11 cellular contexts compared by ENCODE assay signal in the genomic region with DNA sequence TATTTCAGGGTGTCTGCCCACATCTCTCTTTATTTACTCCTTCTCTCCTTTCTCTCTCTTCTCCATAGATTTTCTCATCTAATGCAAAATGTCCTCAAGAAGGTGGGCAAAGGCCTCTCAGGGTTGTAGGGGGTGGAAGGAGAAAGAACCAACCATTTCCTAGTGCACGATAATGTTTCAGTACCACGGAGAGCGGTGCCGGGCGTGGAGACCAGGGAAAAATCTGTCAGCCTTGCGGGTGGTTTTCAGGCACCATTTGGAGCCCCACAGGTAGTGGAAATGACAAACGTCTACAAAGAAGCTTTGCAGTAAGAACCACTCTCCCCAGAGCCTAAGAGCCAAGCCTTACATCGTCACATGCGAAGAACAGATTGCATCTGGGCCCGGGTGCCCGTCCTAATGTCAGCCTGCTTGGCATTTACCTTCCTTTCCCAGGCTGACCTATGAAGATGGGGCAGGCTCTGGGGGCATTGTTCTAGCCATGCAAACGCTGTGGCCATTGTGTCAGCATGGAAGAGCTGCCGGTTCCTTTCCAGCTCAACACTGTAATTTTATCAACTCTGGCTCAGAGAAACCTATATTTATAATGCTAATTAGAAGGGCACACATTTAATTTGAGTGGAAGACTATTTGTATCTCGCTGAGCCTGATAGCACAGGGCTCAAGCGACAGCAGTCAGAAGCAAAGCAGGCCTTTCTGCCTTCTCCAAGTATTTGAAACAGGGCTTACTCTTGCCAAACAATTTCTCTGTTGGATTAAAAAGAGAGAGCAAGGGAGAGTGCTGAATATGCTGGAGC.
DNase-seq lines count a peak whose midpoint lies in the region; ATAC-seq, FAIRE-seq and TF ChIP-seq lines count a peak whose summit lies in the region.
"Had no signal": no experiment of that assay in that cellular context is flagged by ENCODE, and none has a peak within 500 bp of the region (broad histone marks: within the 10 kb centered on the region; RNA-seq: fewer than 3 reads in every experiment).

No MANE protein-coding gene starts in this region.

- H3K27ac Mint-ChIP-seq in stimulated activated naive CD8-positive, alpha-beta T cell treated with anti-CD3 and anti-CD28 coated beads, Interleukin-15, amount 100 ng/mL, for 72 hours, result no peak overlapping the region
- H3K27ac Mint-ChIP-seq in glutamatergic neuron (ENCODE audit: unreplicated experiment), result peak overlapping the region; percentile 19

- FAIRE-seq in frontal cortex (lab: Jason Lieb, UNC), result no peak

- H3K4me3 Mint-ChIP-seq in stimulated activated naive CD8-positive, alpha-beta T cell treated with anti-CD3 and anti-CD28 coated beads, Interleukin-15, amount 100 ng/mL, for 72 hours, result no peak overlapping the region
- no peak overlapping the region for H3K4me3 Mint-ChIP-seq in glutamatergic neuron (ENCODE audit: unreplicated experiment)

- H3K9me3 Mint-ChIP-seq in stimulated activated naive CD8-positive, alpha-beta T cell treated with anti-CD3 and anti-CD28 coated beads, Interleukin-15, amount 100 ng/mL, for 72 hours, result peaks cover 3 to 6% of the 10 kb centered on the region in 2 donors
- peaks cover 8% of the 10 kb centered on the region for H3K9me3 Mint-ChIP-seq in glutamatergic neuron (ENCODE audit: unreplicated experiment)

- H3K27me3 Mint-ChIP-seq in stimulated activated naive CD8-positive, alpha-beta T cell treated with anti-CD3 and anti-CD28 coated beads, Interleukin-15, amount 100 ng/mL, for 72 hours, result no peaks in the 10 kb centered on the region
- no peaks in the 10 kb centered on the region for H3K27me3 Mint-ChIP-seq in glutamatergic neuron (ENCODE audit: unreplicated experiment)

- ATAC-seq in stimulated activated naive CD8-positive, alpha-beta T cell treated with anti-CD3 and anti-CD28 coated beads, Interleukin-15, Interleukin-2, amounts not matched to agents 100 U/mL and 50 U/mL, for 24 hours, result no peak
- no peak for ATAC-seq in stimulated activated naive CD8-positive, alpha-beta T cell treated with anti-CD3 and anti-CD28 coated beads, Interleukin-15, amount 100 ng/mL, for 72 hours
- ATAC-seq in omental fat pad (ENCODE audit: low FRiP score), result no peak

- no peaks in the 10 kb centered on the region for H3K4me1 Mint-ChIP-seq in stimulated activated naive CD8-positive, alpha-beta T cell treated with anti-CD3 and anti-CD28 coated beads, Interleukin-15, amount 100 ng/mL, for 72 hours
- peaks cover 8% of the 10 kb centered on the region for H3K4me1 Mint-ChIP-seq in glutamatergic neuron (ENCODE audit: low read depth, unreplicated experiment)

- DNase-seq in stimulated activated naive CD8-positive, alpha-beta T cell treated with anti-CD3 and anti-CD28 coated beads, Interleukin-15, Interleukin-2, amounts not matched to agents 100 U/mL and 50 U/mL, for 24 hours, result peak; percentile 2
- no peak for DNase-seq in stimulated activated naive CD8-positive, alpha-beta T cell treated with anti-CD3 and anti-CD28 coated beads, Interleukin-15, amount 100 ng/mL, for 72 hours
- DNase-seq in RPMI7951 (ENCODE audit: low read depth), result peak; percentile 18
- DNase-seq in glutamatergic neuron, result no peak
- DNase-seq in activated T-cell treated with anti-CD3 and anti-CD28 coated beads for 4 hours, result no peak
- no peak for DNase-seq in frontal cortex (ENCODE audit: low spot score in 2 of 2)
- no peak for DNase-seq in omental fat pad (ENCODE audit: low spot score)
- DNase-seq in cerebellar nuclear complex (lab: John Stamatoyannopoulos, UW), result no peak
- DNase-seq: activated CD4-positive, CD25-positive, alpha-beta regulatory T cell treated with anti-CD3 and anti-CD28 coated beads, Interleukin-2, amount 50 U/mL, for 72 hours; amniotic stem cell; NK-92 treated with Interleukin-12 subunit alpha and Interleukin-12 subunit beta, amount 100 ng/mL, for 24 hours had no signal

- TF ChIP-seq CTCF in glutamatergic neuron (IDR thresholded peaks at IDR 0.05; ENCODE audit: partially characterized antibody, unreplicated experiment) (no peak), omental fat pad (IDR thresholded peaks at IDR 0.05) (no peak)

- H3K36me3 Mint-ChIP-seq in glutamatergic neuron (ENCODE audit: unreplicated experiment), result peaks cover 7% of the 10 kb centered on the region

Comparison
In these comparisons a context has a peak if more than half of its experiments do, and no peak if none do; other contexts are left out.
1. DNase-seq: peak in stimulated activated naive CD8-positive, alpha-beta T cell treated with anti-CD3 and anti-CD28 coated beads, Interleukin-15, Interleukin-2, amounts not matched to agents 100 U/mL and 50 U/mL, for 24 hours (single experiment) and RPMI7951 (single experiment); none in stimulated activated naive CD8-positive, alpha-beta T cell treated with anti-CD3 and anti-CD28 coated beads, Interleukin-15, amount 100 ng/mL, for 72 hours (0 of 2), glutamatergic neuron (single experiment), activated T-cell treated with anti-CD3 and anti-CD28 coated beads for 4 hours (single experiment), frontal cortex (0 of 2), omental fat pad (single experiment) and cerebellar nuclear complex (0 of 2).